ENCODE assay signal across 33 cellular contexts in the genomic region with DNA sequence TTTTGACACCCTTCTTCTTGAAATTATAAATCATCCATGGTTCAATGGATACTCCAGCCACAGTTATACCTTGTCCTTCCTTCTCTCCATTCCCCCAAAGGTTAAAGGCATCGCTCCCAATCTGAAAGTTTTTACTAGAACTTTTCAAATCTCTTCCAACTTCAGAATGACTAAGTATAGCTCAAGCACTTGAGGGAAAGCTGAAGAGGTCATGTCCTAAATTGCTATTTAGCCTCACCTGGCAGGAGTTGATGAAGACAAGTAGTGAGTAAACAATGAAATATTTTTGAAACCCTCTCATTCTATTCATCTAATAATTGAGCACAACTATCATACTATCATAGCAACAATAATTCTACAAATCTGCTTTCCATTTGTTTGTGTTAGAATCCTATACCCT.
"Had no signal": no experiment of that assay in that cellular context is flagged by ENCODE, and none has a peak within 500 bp of the region (broad histone marks: within the 10 kb centered on the region; RNA-seq: fewer than 3 reads in every experiment).

No MANE protein-coding gene starts in this region.

- H3K36me3 ChIP-seq: adrenal gland, brain microvascular endothelial cell, breast epithelium, cardiac muscle cell had no signal

- H3K9me3 ChIP-seq: adrenal gland, body of pancreas, breast epithelium had no signal

- H3K4me3 ChIP-seq: adrenal gland, body of pancreas, breast epithelium, cardiac muscle cell had no signal

- H3K27ac ChIP-seq: adrenal gland, body of pancreas, brain microvascular endothelial cell, breast epithelium, cardiac muscle cell, VCaP had no signal

- ATAC-seq: activated CD8-positive, alpha-beta T cell treated with anti-CD3 and anti-CD28 coated beads for 36 hours; activated naive CD4-positive, alpha-beta T cell treated with anti-CD3 and anti-CD28 coated beads, Interleukin-2, amount 50 U/mL, for 72 hours; activated T-cell treated with anti-CD3 and anti-CD28 coated beads, Interleukin-2, amount 50 U/mL, for 4 hours; activated T-cell treated with anti-CD3 and anti-CD28 coated beads, Interleukin-2, amount 50 U/mL, for 72 hours; activated T-helper 17 cell treated with anti-CD3 and anti-CD28 coated beads, Interleukin-2, amount 50 U/mL, for 72 hours; body of pancreas had no signal

- H3K27me3 ChIP-seq: adrenal gland, body of pancreas, brain microvascular endothelial cell, breast epithelium, cardiac muscle cell had no signal

- H3K4me1 ChIP-seq: adrenal gland, body of pancreas, breast epithelium had no signal

- DNase-seq: activated B cell treated with CpG ODN at 0.5 μM for 24 hours; activated CD4-positive, alpha-beta memory T cell treated with anti-CD3 and anti-CD28 coated beads for 36 hours; activated CD4-positive, alpha-beta T cell treated with anti-CD3 and anti-CD28 coated beads for 4 hours; activated CD4-positive, alpha-beta T cell treated with anti-CD3 and anti-CD28 coated beads, Interleukin-2, amount 10 ng/mL, durations not matched to agents 24 days and 14 days; activated CD4-positive, alpha-beta T cell treated with anti-CD3 and anti-CD28 coated beads, Interleukin-2, amount 50 U/mL, for 1 hour; activated CD4-positive, alpha-beta T cell treated with anti-CD3 and anti-CD28 coated beads, Interleukin-2, amount 50 U/mL, for 4 hours; activated CD4-positive, CD25-positive, alpha-beta regulatory T cell treated with anti-CD3 and anti-CD28 coated beads, Interleukin-2, amount 50 U/mL, for 72 hours; activated CD8-positive, alpha-beta memory T cell treated with anti-CD3 and anti-CD28 coated beads, Interleukin-2, amount 50 U/mL, for 4 hours; activated CD8-positive, alpha-beta T cell treated with anti-CD3 and anti-CD28 coated beads for 36 hours; activated effector memory CD4-positive, alpha-beta T cell treated with anti-CD3 and anti-CD28 coated beads, Interleukin-2, amount 50 U/mL, for 16 hours; activated gamma-delta T cell treated with Interleukin-2 at 50 U/mL for 16 hours; activated naive CD4-positive, alpha-beta T cell; activated naive CD4-positive, alpha-beta T cell treated with anti-CD3 and anti-CD28 coated beads for 36 hours; activated naive CD4-positive, alpha-beta T cell treated with anti-CD3 and anti-CD28 coated beads, Interleukin-2, amount 50 U/mL, for 16 hours; activated naive CD8-positive, alpha-beta T cell treated with anti-CD3 and anti-CD28 coated beads for 36 hours; activated T-cell treated with anti-CD3 and anti-CD28 coated beads for 4 hours; activated T-cell treated with anti-CD3 and anti-CD28 coated beads, Interleukin-2, amount 50 U/mL, for 1 hour; activated T-cell treated with anti-CD3 and anti-CD28 coated beads, Interleukin-2, amount 50 U/mL, for 4 hours; activated T-cell treated with anti-CD3 and anti-CD28 coated beads, Interleukin-2, amount 50 U/mL, for 72 hours; adrenal gland; amniotic stem cell; aorta; body of pancreas; brain microvascular endothelial cell; caudate nucleus; cerebellar nuclear complex; T-helper 2 cell; T-helper 9 cell had no signal
